In genomic region chr7:139095194-139095659, GRCh38 we compare ENCODE assay signal across 9 cellular contexts. TPM values are rescaled to one million over a fixed set of nuclear protein-coding genes. Genes with fewer than 3 reads are reported as not detected.
DNase-seq lines count a peak whose midpoint lies in the region; ATAC-seq and TF ChIP-seq lines count a peak whose summit lies in the region.
"Had no signal": no experiment of that assay in that cellular context is flagged by ENCODE, and none has a peak within 500 bp of the region (broad histone marks: within the 10 kb centered on the region; RNA-seq: fewer than 3 reads in every experiment).

No MANE protein-coding gene starts in this region.

- peaks cover 17% of the 10 kb centered on the region; the same call in 1 of the 2 replicates for H3F3A ChIP-seq in Loucy (ENCODE audit: low read depth)

- peak overlapping the region; percentile 57 to 91 for H3K27ac Mint-ChIP-seq in stimulated activated naive CD8-positive, alpha-beta T cell treated with anti-CD3 and anti-CD28 coated beads, Interleukin-15, amount 100 ng/mL, for 72 hours

- peaks cover 57% of the 10 kb centered on the region for H3K4me1 ChIP-seq in Loucy (ENCODE audit: insufficient read depth, low read length, poor library complexity, severe bottlenecking)

- peaks cover 43% of the 10 kb centered on the region; the same call in 1 of the 2 replicates for H3K36me3 ChIP-seq in Loucy (ENCODE audit: insufficient read depth, low read length)

- H3K9me3 Mint-ChIP-seq in stimulated activated naive CD8-positive, alpha-beta T cell treated with anti-CD3 and anti-CD28 coated beads, Interleukin-15, amount 100 ng/mL, for 72 hours = no peaks in the 10 kb centered on the region

- H3K27me3 ChIP-seq in Loucy (ENCODE audit: insufficient read depth, low read length, poor library complexity, severe bottlenecking) = no peaks in the 10 kb centered on the region

- no peaks in the 10 kb centered on the region for H3K9me3 ChIP-seq in Loucy (ENCODE audit: insufficient read depth, low read depth, low read length)

- DNase-seq in GM10266 (ENCODE audit: extremely low spot score) (peak; percentile 85), left cardiac atrium (no peak), foreskin fibroblast (no peak), DMS 273 (lab: John Stamatoyannopoulos, UW; ENCODE audit: unreplicated experiment) (no peak)
- peak; percentile 49 to 52 for DNase-seq in activated CD8-positive, alpha-beta memory T cell treated with anti-CD3 and anti-CD28 coated beads for 1 hour (ENCODE audit: extremely low read depth in 1 of 2, low read depth in 1 of 2)
- DNase-seq in stimulated activated naive CD8-positive, alpha-beta T cell treated with anti-CD3 and anti-CD28 coated beads, Interleukin-15, amount 100 ng/mL, for 72 hours = peak; percentile 75 to 82

- peaks cover 95% of the 10 kb centered on the region for H3K79me2 ChIP-seq in Loucy (ENCODE audit: insufficient read depth, low read length)

- no peaks in the 10 kb centered on the region for H3K9me2 ChIP-seq in Loucy (replicated peaks; ENCODE audit: low read depth, low read length)

- intact Hi-C loops in left cardiac atrium (cut with DNase I) = no loop called here

- H3K27me3 Mint-ChIP-seq in stimulated activated naive CD8-positive, alpha-beta T cell treated with anti-CD3 and anti-CD28 coated beads, Interleukin-15, amount 100 ng/mL, for 72 hours = no peaks in the 10 kb centered on the region

- peak; percentile 99 for ATAC-seq in GM21737 (IDR thresholded peaks at IDR 0.05; ENCODE audit: unreplicated experiment)
- peak; percentile 78 to 87 for ATAC-seq in left cardiac atrium
- ATAC-seq in stimulated activated naive CD8-positive, alpha-beta T cell treated with anti-CD3 and anti-CD28 coated beads, Interleukin-15, amount 100 ng/mL, for 72 hours = peak; percentile 98
- ATAC-seq: HCT116 had no signal

- peaks cover 98% of the 10 kb centered on the region for H3K4me1 Mint-ChIP-seq in stimulated activated naive CD8-positive, alpha-beta T cell treated with anti-CD3 and anti-CD28 coated beads, Interleukin-15, amount 100 ng/mL, for 72 hours

- H4K20me1 ChIP-seq in Loucy (ENCODE audit: insufficient read depth, low read length, poor library complexity, severe bottlenecking) = peaks cover 48% of the 10 kb centered on the region

- peak overlapping the region; percentile 75 for H3K4me3 ChIP-seq in Loucy (ENCODE audit: low read length, poor library complexity, severe bottlenecking)
- no peak overlapping the region for H3K4me3 ChIP-seq in foreskin fibroblast (ENCODE audit: low read depth in 1 of 2, low read length in 2 of 2)

- peak overlapping the region; percentile 84 to 91 for H3K4me3 Mint-ChIP-seq in stimulated activated naive CD8-positive, alpha-beta T cell treated with anti-CD3 and anti-CD28 coated beads, Interleukin-15, amount 100 ng/mL, for 72 hours

- H2AFZ ChIP-seq in Loucy (ENCODE audit: low read length) = no peak overlapping the region

- TF ChIP-seq CTCF in GM10266 (IDR thresholded peaks at IDR 0.05; ENCODE audit: control insufficient read depth, insufficient read depth, low read depth, missing control alignments) (no peak), Loucy (conservative IDR thresholded peaks at IDR 0.05; ENCODE audit: low read length) (peak; percentile 51), foreskin fibroblast (IDR thresholded peaks at IDR 0.05; ENCODE audit: low read depth, low read length) (no peak)

- peak overlapping the region; percentile 83 for H3K9ac ChIP-seq in Loucy (ENCODE audit: low read depth, low read length, poor library complexity, severe bottlenecking)

- H3K4me2 ChIP-seq in Loucy (ENCODE audit: low read depth, low read length, poor library complexity, severe bottlenecking) = peak overlapping the region; percentile 95

RNA-seq across cellular contexts. Expression of gene ZC3HAV1, which starts 14.3 kb away (rescaled TPM):
- total RNA-seq in left cardiac atrium = 10 to 100 TPM; 12.1 to 16.4 TPM

RNA-seq across cellular contexts. Expression of gene ZC3HAV1L, which starts 59.4 kb away (rescaled TPM):
- total RNA-seq in left cardiac atrium = 1 to 10 TPM; 4.8 to 7.3 TPM

Comparison
In these comparisons a context has a peak if more than half of its experiments do, and no peak if none do; other contexts are left out.
1. DNase-seq: peak in GM10266 (single experiment), activated CD8-positive, alpha-beta memory T cell treated with anti-CD3 and anti-CD28 coated beads for 1 hour (2 of 2) and stimulated activated naive CD8-positive, alpha-beta T cell treated with anti-CD3 and anti-CD28 coated beads, Interleukin-15, amount 100 ng/mL, for 72 hours (2 of 2); none in left cardiac atrium (single experiment), foreskin fibroblast (0 of 2) and DMS 273 (single experiment).
2. Peak in every context shown above with its lines, with median percentiles within 50 percentile points of each other: ATAC-seq.